Comparison of ENCODE assay signal across 1 cellular context in genomic region chr2:218648473-218649100, GRCh38.
TF ChIP-seq lines count a peak whose summit lies in the region.

No MANE protein-coding gene starts in this region.

TF ChIP-seq in H1, 55 proteins besides CTCF, POLR2A, EP300 and RAD21:
- TF ChIP-seq MAX (IDR thresholded peaks at IDR 0.05) = peak; percentile 10; the same call in 1 of the 2 replicates
- TF ChIP-seq GTF2F1 (IDR thresholded peaks at IDR 0.05; ENCODE audit: borderline replicate concordance, low read depth, low read length) = no peak
